ENCODE assay signal across 8 cellular contexts in the genomic region with DNA sequence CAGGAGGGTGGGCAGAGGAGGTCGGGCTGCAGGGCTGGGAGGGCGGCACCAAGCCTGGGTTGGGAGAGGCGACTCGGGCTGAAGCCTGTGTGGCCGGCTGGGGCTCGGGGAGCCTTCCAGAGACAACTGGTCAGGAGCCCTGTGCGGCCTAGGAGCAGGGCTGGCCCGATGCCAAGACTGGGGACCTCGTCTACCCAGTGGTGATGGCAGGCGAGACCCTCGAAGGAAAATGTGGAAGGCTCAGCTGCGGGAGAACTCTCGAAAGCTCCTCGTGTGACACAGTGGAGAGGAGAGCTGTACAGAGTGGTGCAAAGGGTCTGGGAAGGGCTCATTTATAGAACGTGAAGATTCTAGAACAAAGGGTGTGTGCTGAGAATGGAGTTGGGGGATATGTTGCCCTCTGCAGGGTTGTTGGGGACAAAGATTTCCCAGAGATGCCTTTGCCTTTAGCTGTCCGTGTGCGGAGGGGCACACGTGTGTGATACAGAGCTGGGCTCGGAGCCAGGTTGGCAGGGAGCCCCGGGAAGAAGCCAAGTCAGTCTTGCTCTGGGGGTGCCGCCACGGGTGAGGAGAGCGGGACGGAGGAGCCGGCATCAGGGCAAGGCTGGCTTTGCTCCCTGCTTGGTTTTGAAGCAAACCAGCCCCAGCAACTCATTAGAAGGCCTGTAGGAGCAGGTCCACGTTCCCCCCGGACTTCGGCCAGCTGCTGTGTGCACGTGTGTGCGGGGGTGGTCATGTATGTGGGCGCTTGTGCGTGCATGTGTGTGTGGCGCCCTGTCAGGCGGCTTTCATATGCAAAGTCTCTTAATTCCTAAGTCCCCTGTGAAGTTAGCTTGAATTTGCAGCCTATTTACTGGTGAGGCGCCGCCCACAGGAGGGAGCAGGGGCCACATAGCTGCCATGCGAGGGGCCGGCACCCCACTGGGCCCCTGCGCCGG.
DNase-seq lines count a peak whose midpoint lies in the region; ATAC-seq and TF ChIP-seq lines count a peak whose summit lies in the region.

No MANE protein-coding gene starts in this region.

- intact Hi-C loops in transverse colon (cut with DNase I; ENCODE audit: low total_unique reads), result no loop called here

- TF ChIP-seq EP300 in transverse colon (IDR thresholded peaks at IDR 0.05; ENCODE audit: low read depth), result no peak

- H3K27ac ChIP-seq in brain microvascular endothelial cell (peak overlapping the region; percentile 61), layer of hippocampus (ENCODE audit: low read depth, low read length) (peak overlapping the region; percentile 43), transverse colon (peak overlapping the region in 3 of 4 donors; percentile 23 to 40 (median 38))

- no peaks in the 10 kb centered on the region for H3K36me3 ChIP-seq in brain microvascular endothelial cell (replicated peaks)
- H3K36me3 ChIP-seq in transverse colon, result no peaks in the 10 kb centered on the region

- WGBS in transverse colon (ENCODE audit: low coverage in 1 of 2), 2 donors, result 50 to 64% methylated on average over 2 to 40 of the region's 40 CpGs

- TF ChIP-seq POLR2A in transverse colon (IDR thresholded peaks at IDR 0.05), result no peak

- H3K27me3 ChIP-seq in brain microvascular endothelial cell (replicated peaks) (no peaks in the 10 kb centered on the region), layer of hippocampus (ENCODE audit: control insufficient read depth, insufficient read depth, low read length) (no peaks in the 10 kb centered on the region), transverse colon (no peaks in the 10 kb centered on the region)

- TF ChIP-seq CTCF in AG09309 (IDR thresholded peaks at IDR 0.05; ENCODE audit: control insufficient read depth, insufficient read depth, low read depth, low read length, missing control alignments) (peak; percentile 36), brain microvascular endothelial cell (IDR thresholded peaks at IDR 0.05; ENCODE audit: low read depth, low read length, missing control alignments) (peak; percentile 48), transverse colon (IDR thresholded peaks at IDR 0.05) (peak in 1 of 5 experiments; percentile 7)

- in situ Hi-C loops in brain microvascular endothelial cell (cut with HindIII; ENCODE audit: low pct_ligation_motif_present, low sequenced_read_pairs) (loop anchor here (25.0 kb wide), 1 partner anchor 422 kb away; no protein-coding TSS in a partner anchor), transverse colon (cut with MboI; ENCODE audit: low pct_ligation_motif_present in 1 of 4, low pct_unique_long_range_greater_than_20kb in 1 of 4, low sequenced_read_pairs in 3 of 4) (loop anchor here in 1 of 4 donors (25.0 kb wide), 1 partner anchor 422 kb away; no protein-coding TSS in a partner anchor)

- peak; percentile 75 for DNase-seq in AG09309 (ENCODE audit: low read depth)
- peak; percentile 81 for DNase-seq in NCI-H1092 (lab: John Stamatoyannopoulos, UW)
- DNase-seq in brain microvascular endothelial cell, result peak; percentile 80
- DNase-seq in transverse colon, result peak; percentile 61
- DNase-seq in NCI-H526 (lab: John Stamatoyannopoulos, UW), result no peak

- no peaks in the 10 kb centered on the region for H3K9me3 ChIP-seq in transverse colon

- H3K4me3 ChIP-seq in AG09309 (ENCODE audit: control insufficient read depth, low read depth, low read length) (no peak overlapping the region), brain microvascular endothelial cell (ENCODE audit: low read depth, low read length) (no peak overlapping the region), transverse colon (no peak overlapping the region)

- H3K4me1 ChIP-seq in transverse colon, result peaks cover 0 to 42% (median 22%) of the 10 kb centered on the region in 4 donors

- ATAC-seq in GM21825 (IDR thresholded peaks at IDR 0.05; ENCODE audit: unreplicated experiment) (no peak), GM21381 (IDR thresholded peaks at IDR 0.05; ENCODE audit: unreplicated experiment) (no peak)

Comparison
In these comparisons a context has a peak if more than half of its experiments do, and no peak if none do; other contexts are left out.
1. DNase-seq: peak in AG09309 (single experiment), NCI-H1092 (single experiment), brain microvascular endothelial cell (single experiment) and transverse colon (single experiment); none in NCI-H526 (0 of 2).
2. Peak in every context shown above with its lines, with median percentiles within 50 percentile points of each other: H3K27ac ChIP-seq.